ENCODE assay signal across 25 cellular contexts in genomic region chr3:61890586-61890985, GRCh38.
"Had no signal": no experiment of that assay in that cellular context is flagged by ENCODE, and none has a peak within 500 bp of the region (broad histone marks: within the 10 kb centered on the region; RNA-seq: fewer than 3 reads in every experiment).

No MANE protein-coding gene starts in this region.

- FAIRE-seq: bronchial epithelial cell, TTC549 had no signal

- H3K27me3 ChIP-seq: SJCRH30 had no signal

- H3K9me3 ChIP-seq: SJCRH30 had no signal

- H3K4me3 ChIP-seq: SJCRH30, SK-N-MC had no signal

- H3K36me3 ChIP-seq: SJCRH30 had no signal

- H3K27ac ChIP-seq: SJCRH30, SK-N-MC had no signal

- ATAC-seq: activated naive CD4-positive, alpha-beta T cell treated with anti-CD3 and anti-CD28 coated beads, Interleukin-2, amount 50 U/mL, for 72 hours; activated T-cell treated with anti-CD3 and anti-CD28 coated beads, Interleukin-2, amount 50 U/mL, for 4 hours; Panc1 had no signal

- DNase-seq: activated CD4-positive, alpha-beta memory T cell treated with anti-CD3 and anti-CD28 coated beads for 36 hours; activated CD4-positive, alpha-beta T cell treated with anti-CD3 and anti-CD28 coated beads for 4 hours; activated CD4-positive, alpha-beta T cell treated with anti-CD3 and anti-CD28 coated beads, Interleukin-2, amount 50 U/mL, for 1 hour; activated CD4-positive, CD25-positive, alpha-beta regulatory T cell treated with anti-CD3 and anti-CD28 coated beads, Interleukin-2, amount 50 U/mL, for 72 hours; activated CD8-positive, alpha-beta memory T cell treated with anti-CD3 and anti-CD28 coated beads, Interleukin-2, amount 50 U/mL, for 4 hours; activated gamma-delta T cell treated with Interleukin-2 at 50 U/mL for 16 hours; activated naive CD4-positive, alpha-beta T cell treated with anti-CD3 and anti-CD28 coated beads for 36 hours; activated T-cell treated with anti-CD3 and anti-CD28 coated beads for 4 hours; activated T-cell treated with anti-CD3 and anti-CD28 coated beads, Interleukin-2, amount 50 U/mL, for 4 hours; anterior cingulate cortex; central memory CD4-positive, alpha-beta T cell; NCI-H1048; NCI-H1105 treated with DMSO at 0.1 percent for 48 hours; NCI-H1436; NCI-H1694; NCI-H2029; NCI-H345; NCI-H524 treated with DMSO at 0.1 percent for 48 hours; SHP77; SJCRH30 had no signal
